Comparison of ENCODE assay signal across 8 cellular contexts in the genomic region with DNA sequence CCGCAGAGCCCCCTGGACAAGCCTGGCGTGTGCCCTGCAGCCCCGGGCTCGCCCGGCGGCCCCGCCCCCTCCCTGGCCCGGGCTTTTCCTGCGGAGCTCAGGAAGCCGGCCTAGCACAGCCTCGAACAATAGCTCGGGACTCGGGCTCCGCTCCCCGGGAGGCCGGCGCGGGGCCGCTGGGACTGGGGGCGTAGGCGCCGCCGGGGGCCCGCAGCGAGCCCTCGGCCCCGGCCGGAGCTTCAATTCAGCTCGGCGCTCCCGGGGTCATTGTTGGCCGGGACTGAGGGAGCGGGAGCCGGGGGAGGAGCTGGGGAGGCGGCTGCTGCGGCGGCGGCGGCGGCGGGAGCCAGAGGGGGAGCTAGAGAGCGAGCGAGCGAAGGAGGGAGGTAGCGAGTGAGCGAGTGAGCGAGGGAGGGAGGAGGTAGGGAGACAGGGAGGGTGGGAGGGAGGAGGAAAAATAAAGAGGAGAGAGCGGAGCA. TPM values are rescaled to one million over a fixed set of nuclear protein-coding genes. Genes with fewer than 3 reads are reported as not detected.
A peak's percentile ranks its signal among the peaks of the same experiment; 100 is the strongest.
DNase-seq lines count a peak whose midpoint lies in the region; ATAC-seq and TF ChIP-seq lines count a peak whose summit lies in the region.

No MANE protein-coding gene starts in this region.

- WGBS in right lobe of liver (ENCODE audit: insufficient coverage, low coverage, low lambda C conversion rate, missing lambda C conversion rate) = 0% methylated on average over 18 of the region's 48 CpGs

- peaks cover 0 to 7% (median 0%) of the 10 kb centered on the region in 4 donors for H3K4me1 ChIP-seq in right lobe of liver

- H3K9me3 ChIP-seq in right lobe of liver = no peaks in the 10 kb centered on the region

- ATAC-seq in GM19025 (IDR thresholded peaks at IDR 0.05; ENCODE audit: low read depth, unreplicated experiment) (peak; percentile 89), HG03196 (IDR thresholded peaks at IDR 0.05; ENCODE audit: unreplicated experiment) (peak; percentile 89), right lobe of liver (peak; percentile 94 to 98 (median 98))

- no peak for TF ChIP-seq POLR2A in right lobe of liver (IDR thresholded peaks at IDR 0.05)

- DNase-seq in A172 (ENCODE audit: low spot score) (peak; percentile 80), NCI-H446 treated with DMSO at 0.1 percent for 48 hours (lab: John Stamatoyannopoulos, UW) (peak; percentile 67), dermis microvascular lymphatic vessel endothelial cell (ENCODE audit: low read depth in 2 of 2) (peak; percentile 70 to 89), right lobe of liver (peak; percentile 83 to 88 (median 84))
- DNase-seq in activated CD4-positive, alpha-beta T cell treated with anti-CD3 and anti-CD28 coated beads, Interleukin-2, amount 50 U/mL, for 4 hours = peak; percentile 45 to 46
- DNase-seq in stimulated activated CD4-positive, alpha-beta T cell treated with anti-CD3 and anti-CD28 coated beads, Interleukin-2, amount 100 ng/mL, for 48 hours = peak; percentile 66 to 71

- peak; percentile 50 to 73 (median 66) for TF ChIP-seq CTCF in right lobe of liver (IDR thresholded peaks at IDR 0.05)

- intact Hi-C loops in right lobe of liver (cut with DNase I) = no loop called here

- H3K27ac ChIP-seq in right lobe of liver = peak overlapping the region; percentile 43 to 69 (median 47)

- no peaks in the 10 kb centered on the region for H3K36me3 ChIP-seq in right lobe of liver

- no peaks in the 10 kb centered on the region for H3K27me3 ChIP-seq in right lobe of liver

- H3K4me3 ChIP-seq in right lobe of liver = peak overlapping the region; percentile 62 to 68 (median 67)

RNA-seq across cellular contexts. Expression of a gene that starts 0.2 kb away (rescaled TPM):
- total RNA-seq in A172 (2014; rRNA removed; shearing (Covaris generic)) = 9.5 and 13.2 TPM in 2 replicates
- total RNA-seq in dermis microvascular lymphatic vessel endothelial cell = 95.8 and 184 TPM in 2 replicates
- total RNA-seq in right lobe of liver = 10 to 100 TPM; 15.4 to 27.4 (median 22.1) TPM

RNA-seq across cellular contexts. Expression of a gene that starts 41.0 kb away (rescaled TPM):
- 0.14 TPM in 1 of 2 replicates, not detected in the other for total RNA-seq in A172 (2014; rRNA removed; shearing (Covaris generic))
- total RNA-seq in dermis microvascular lymphatic vessel endothelial cell (not detected in 2 replicates), right lobe of liver (not detected)

Comparison
In these comparisons a context has a peak if more than half of its experiments do, and no peak if none do; other contexts are left out.
1. Peak in every context shown above with its lines: DNase-seq, ATAC-seq, H3K4me3 ChIP-seq and H3K27ac ChIP-seq.